ENCODE assay signal across 27 cellular contexts in the genomic region with DNA sequence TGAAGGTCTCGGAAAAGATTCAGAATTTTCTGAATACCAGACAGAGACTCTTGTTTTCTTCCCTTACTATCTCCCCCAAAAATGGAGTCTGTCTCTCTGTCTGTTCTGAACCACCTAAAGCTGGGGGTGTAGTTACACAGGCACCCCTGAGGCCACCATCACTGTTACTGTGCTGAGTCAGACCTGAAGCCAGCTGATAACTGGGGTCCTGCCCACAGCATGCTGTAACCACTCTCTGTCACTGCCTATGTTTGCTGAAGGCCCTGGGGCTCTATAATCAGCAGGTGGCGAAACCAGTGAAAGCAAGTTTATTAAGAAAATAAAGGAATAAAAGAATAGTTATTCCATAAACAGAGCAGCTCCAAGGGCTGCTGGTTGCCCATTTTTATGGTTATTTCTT.
DNase-seq lines count a peak whose midpoint lies in the region; ATAC-seq, FAIRE-seq and TF ChIP-seq lines count a peak whose summit lies in the region.
"Had no signal": no experiment of that assay in that cellular context is flagged by ENCODE, and none has a peak within 500 bp of the region (broad histone marks: within the 10 kb centered on the region; RNA-seq: fewer than 3 reads in every experiment).

No MANE protein-coding gene starts in this region.

- BruUV-seq in K562 (replicated peaks; lab: Mats Ljungman, UMichigan), result no TSS peak

- H3K9me1 ChIP-seq in K562 (ENCODE audit: control insufficient read depth, insufficient read depth, low read length), result no peaks in the 10 kb centered on the region

- POLR2A ChIA-PET in K562 (lab: Yijun Ruan, JAX), result interaction anchor here (0.7 to 1.0 kb wide), 2 partner anchors 162 to 591 kb away, joined by 3 read pairs; no protein-coding TSS in a partner anchor

- in situ Hi-C loops in K562 (cut with MboI), result no loop called here

- TF ChIP-seq RAD21 in K562 (CRISPR knock-in tag; conservative IDR thresholded peaks at IDR 0.05 in 1 of 2, IDR thresholded peaks at IDR 0.05 in 1 of 2), result no peak

- TF ChIP-seq POLR2A in K562 (conservative IDR thresholded peaks at IDR 0.05) (no peak), GM12891 (IDR thresholded peaks at IDR 0.05; ENCODE audit: low read depth, low read length) (no peak)

- peaks cover 16% of the 10 kb centered on the region for H3K9me3 Mint-ChIP-seq in activated T-helper 17 cell treated with anti-CD3 and anti-CD28 coated beads, Interleukin-2, amount 50 U/mL, for 72 hours

- TF ChIP-seq EP300 in K562 (IDR thresholded peaks at IDR 0.05; ENCODE audit: low read length), result no peak

- DNase-seq in K562 (ENCODE audit: extremely low read depth in 1 of 4, low spot score in 3 of 4) (peak; percentile 16 to 60 (median 26)), islet precursor cell (peak; percentile 61), smooth muscle cell of the brain vasculature (ENCODE audit: low read depth, low spot score) (peak; percentile 12), superior temporal gyrus (ENCODE audit: extremely low spot score) (no peak), GM12891 (ENCODE audit: insufficient read length, low spot score) (no peak), GF-D8 (lab: John Stamatoyannopoulos, UW) (no peak)
- DNase-seq: ACHN, AML-193, DND-41, GDM1, HFFc6, MM.1S, NCI-H1092, NCI-H1436 treated with DMSO at 0.1 percent for 48 hours, NCI-H2029 treated with DMSO at 0.1 percent for 48 hours, NCI-H2171 treated with DMSO at 0.1 percent for 48 hours, NCI-H446 treated with DMSO at 0.1 percent for 48 hours, NCI-H748 treated with DMSO at 0.1 percent for 48 hours, SHP77, SK-N-SH, T-cell had no signal

- H2AFZ ChIP-seq in K562 (ENCODE audit: low read depth, low read length), result peak overlapping the region; percentile 22; the same call in 1 of the 2 replicates

- no peaks in the 10 kb centered on the region for H3K9me3 ChIP-seq in HUES6 (ENCODE audit: control insufficient read depth, insufficient read depth, low read depth, low read length)
- no peaks in the 10 kb centered on the region for H3K9me3 ChIP-seq in K562 (replicated peaks; ENCODE audit: control insufficient read depth, insufficient read depth, low read depth, low read length)
- H3K9me3 ChIP-seq: SK-N-SH had no signal

- no peaks in the 10 kb centered on the region for H3K4me1 Mint-ChIP-seq in activated T-helper 17 cell treated with anti-CD3 and anti-CD28 coated beads, Interleukin-2, amount 50 U/mL, for 72 hours
- H3K4me1 Mint-ChIP-seq: CD14-positive monocyte, IgD-negative memory B cell, T-cell had no signal

- H3K4me1 ChIP-seq in HUES6 (ENCODE audit: control insufficient read depth, insufficient read depth, low read length) (peaks cover 23% of the 10 kb centered on the region), K562 (replicated peaks in 1 of 2; ENCODE audit: control insufficient read depth in 2 of 2, insufficient read depth in 2 of 2, low read length in 2 of 2) (no peaks in the 10 kb centered on the region; a peak in 1 of 5 replicates)

- H3K4me3 ChIP-seq in HUES6 (ENCODE audit: low read depth, low read length) (no peak overlapping the region), K562 (no peak overlapping the region)

- no peak overlapping the region for H3K4me2 ChIP-seq in K562 (ENCODE audit: insufficient read depth, low read length)
- H3K4me2 ChIP-seq: SK-N-SH had no signal

- intact Hi-C loops in K562 (cut with micrococcal nuclease), result no loop called here

- H3K27me3 ChIP-seq in HUES6 (ENCODE audit: control insufficient read depth, insufficient read depth, low read length) (no peaks in the 10 kb centered on the region), K562 (ENCODE audit: control insufficient read depth in 2 of 2, insufficient read depth in 2 of 2, low read length in 2 of 2) (no peaks in the 10 kb centered on the region)

- no peak for FAIRE-seq in K562 (lab: Jason Lieb, UNC)
- FAIRE-seq in GM12891 (lab: Jason Lieb, UNC), result no peak
- FAIRE-seq: H54 had no signal

- no peaks in the 10 kb centered on the region for H3K36me3 Mint-ChIP-seq in activated T-helper 17 cell treated with anti-CD3 and anti-CD28 coated beads, Interleukin-2, amount 50 U/mL, for 72 hours (ENCODE audit: low read depth)
- H3K36me3 Mint-ChIP-seq: CD14-positive monocyte, IgD-negative memory B cell, T-cell had no signal

- WGBS in K562 (ENCODE audit: insufficient coverage, low coverage, missing lambda C conversion rate), result 12% methylated on average over 2 of the region's 2 CpGs

- H4K20me1 ChIP-seq in K562 (replicated peaks; ENCODE audit: control insufficient read depth, insufficient read depth, low read length), result no peaks in the 10 kb centered on the region

- peak; percentile 93 for ATAC-seq in K562
- ATAC-seq in activated T-helper 17 cell treated with anti-CD3 and anti-CD28 coated beads, Interleukin-2, amount 50 U/mL, for 72 hours (replicated peaks), result no peak
- ATAC-seq: T-cell had no signal

- peak overlapping the region; percentile 1; the same call in 1 of the 2 replicates for H3K27ac ChIP-seq in HUES6 (ENCODE audit: low read depth, low read length)
- peak overlapping the region; percentile 0; the same call in 2 of the 3 replicates for H3K27ac ChIP-seq in K562 (ENCODE audit: extremely low read depth, low read depth, low read length)
- H3K27ac ChIP-seq: HL-60 had no signal

- H3K9ac ChIP-seq in HUES6 (ENCODE audit: low read length) (no peak overlapping the region), K562 (ENCODE audit: insufficient read depth in 1 of 2, low read depth in 2 of 2, low read length in 2 of 2) (no peak overlapping the region)
- H3K9ac ChIP-seq: SK-N-SH had no signal

- no peak for TF ChIP-seq CTCF in K562 (IDR thresholded peaks at IDR 0.05 in 2 of 3, conservative IDR thresholded peaks at IDR 0.05 in 1 of 3; ENCODE audit: insufficient read depth in 2 of 3, low read depth in 1 of 3, low read length in 3 of 3)

- CTCF ChIA-PET in K562 (lab: Yijun Ruan, JAX; ENCODE audit: low intra/inter-chr PET ratio), result no interaction called here

- no peak overlapping the region for H3K27ac Mint-ChIP-seq in activated T-helper 17 cell treated with anti-CD3 and anti-CD28 coated beads, Interleukin-2, amount 50 U/mL, for 72 hours
- H3K27ac Mint-ChIP-seq: CD14-positive monocyte, HFFc6, IgD-negative memory B cell, T-cell had no signal

- H3K36me3 ChIP-seq in HUES6 (ENCODE audit: control insufficient read depth, insufficient read depth, low read length) (no peaks in the 10 kb centered on the region), K562 (ENCODE audit: control insufficient read depth, insufficient read depth, low read length) (no peaks in the 10 kb centered on the region)

- no peak overlapping the region for H3K4me3 Mint-ChIP-seq in activated T-helper 17 cell treated with anti-CD3 and anti-CD28 coated beads, Interleukin-2, amount 50 U/mL, for 72 hours
- H3K4me3 Mint-ChIP-seq: CD14-positive monocyte, HFFc6, IgD-negative memory B cell, T-cell had no signal

- no peaks in the 10 kb centered on the region for H3K79me2 ChIP-seq in K562 (ENCODE audit: control insufficient read depth, insufficient read depth, low read length)

- H3K27me3 Mint-ChIP-seq in activated T-helper 17 cell treated with anti-CD3 and anti-CD28 coated beads, Interleukin-2, amount 50 U/mL, for 72 hours, result no peaks in the 10 kb centered on the region
- H3K27me3 Mint-ChIP-seq: IgD-negative memory B cell, T-cell had no signal

TF ChIP-seq in K562, 482 proteins besides CTCF, POLR2A, EP300 and RAD21 (continues in another document):
- peak; percentile 19 for TF ChIP-seq TAF9B (IDR thresholded peaks at IDR 0.05; ENCODE audit: partially characterized antibody)
- no peak for TF ChIP-seq HES1 (IDR thresholded peaks at IDR 0.05; ENCODE audit: low read depth)
- TF ChIP-seq ZNF316 (IDR thresholded peaks at IDR 0.05), result peak; percentile 53
- no peak for TF ChIP-seq FOXJ2 (tag; IDR thresholded peaks at IDR 0.05)
- no peak for TF ChIP-seq TEAD4 (IDR thresholded peaks at IDR 0.05; ENCODE audit: low read length)
- TF ChIP-seq TEAD4 (CRISPR knock-in tag; IDR thresholded peaks at IDR 0.05; ENCODE audit: borderline replicate concordance), result no peak
- 0 out of 2 replicates have a peak, but pooled peaks have one; percentile 27 for TF ChIP-seq FOSL1 (tag; conservative IDR thresholded peaks at IDR 0.05)
- 0 out of 2 replicates have a peak, but pooled peaks have one; percentile 8 for TF ChIP-seq JUND (IDR thresholded peaks at IDR 0.05; ENCODE audit: borderline replicate concordance, low read depth, low read length)
- TF ChIP-seq JUND (tag; IDR thresholded peaks at IDR 0.05; ENCODE audit: borderline replicate concordance, low read depth, low read length), result no peak
- TF ChIP-seq KAT7 (CRISPR knock-in tag; IDR thresholded peaks at IDR 0.05; ENCODE audit: borderline replicate concordance), result no peak

TF ChIP-seq in GM12891, 5 proteins besides CTCF, POLR2A, EP300 and RAD21:
- TF ChIP-seq SPI1 (IDR thresholded peaks at IDR 0.05; ENCODE audit: low read depth, low read length) (no peak), POU2F2 (IDR thresholded peaks at IDR 0.05; ENCODE audit: low read depth, low read length) (no peak), TAF1 (IDR thresholded peaks at IDR 0.05; ENCODE audit: low read depth, low read length) (no peak), PAX5 (IDR thresholded peaks at IDR 0.05; ENCODE audit: insufficient read depth, low read length, severe bottlenecking) (no peak), POLR2AphosphoS5 (IDR thresholded peaks at IDR 0.05; ENCODE audit: low read depth, low read length) (no peak)

Comparison
In these comparisons a context has a peak if more than half of its experiments do, and no peak if none do; other contexts are left out.
1. DNase-seq: peak in K562 (4 of 4), islet precursor cell (single experiment) and smooth muscle cell of the brain vasculature (single experiment); none in superior temporal gyrus (single experiment), GM12891 (single experiment) and GF-D8 (single experiment).